Comparison of ENCODE assay signal across 1 cellular context in the genomic region with DNA sequence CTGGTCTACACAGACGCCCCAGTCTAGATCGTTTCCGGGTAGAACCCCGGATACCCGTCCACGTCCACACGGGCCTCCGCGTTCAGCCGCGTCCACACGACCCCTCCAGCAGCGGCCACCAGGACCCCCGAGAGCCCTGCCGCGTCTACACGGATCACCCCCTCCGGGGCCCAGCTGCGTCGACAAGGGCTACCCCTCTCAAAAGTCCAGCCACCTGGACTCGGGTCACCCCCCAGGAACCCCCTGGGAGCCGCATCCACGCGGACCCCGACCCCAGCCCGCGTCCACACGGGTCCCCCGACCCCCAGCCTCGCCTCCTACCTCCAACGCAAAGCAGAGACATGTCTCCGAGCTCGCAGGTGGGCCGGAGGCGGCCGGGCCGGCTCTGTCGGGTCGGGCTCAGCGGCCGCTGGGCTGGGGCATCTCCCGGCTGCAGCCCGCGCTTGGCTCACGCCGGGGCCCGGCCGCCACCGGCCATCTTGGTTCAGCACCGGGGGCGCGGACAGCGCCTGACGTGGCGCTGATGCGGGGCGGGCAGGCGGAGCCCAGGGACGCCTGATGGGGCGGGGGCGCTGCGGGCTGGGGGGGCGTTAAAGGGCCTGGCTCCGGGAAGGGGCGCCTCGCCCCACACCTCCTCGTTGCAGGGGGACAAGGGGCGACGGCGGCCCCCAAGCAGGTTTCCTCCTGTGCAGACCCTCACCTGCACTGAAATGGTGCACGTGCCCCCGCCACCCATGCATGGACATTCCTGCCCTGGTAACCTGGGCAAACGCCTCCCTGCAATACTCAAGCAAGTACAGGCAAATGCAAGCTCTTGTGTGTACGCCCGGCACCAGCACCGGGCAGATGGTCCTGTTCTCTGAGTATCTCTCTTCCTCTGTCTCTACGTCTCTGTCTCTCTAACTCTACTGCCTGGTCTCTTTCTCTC.
TF ChIP-seq lines count a peak whose summit lies in the region.

Gene UNC13A, minus strand, starts transcription at position 498 of the 928 bp plus-strand sequence. Its CDS starts 155 bp downstream, at position 343.

TF ChIP-seq in HepG2, 621 proteins besides CTCF, POLR2A, EP300 and RAD21 (continued from another document and continues in another):
- TF ChIP-seq, protein P1, sequence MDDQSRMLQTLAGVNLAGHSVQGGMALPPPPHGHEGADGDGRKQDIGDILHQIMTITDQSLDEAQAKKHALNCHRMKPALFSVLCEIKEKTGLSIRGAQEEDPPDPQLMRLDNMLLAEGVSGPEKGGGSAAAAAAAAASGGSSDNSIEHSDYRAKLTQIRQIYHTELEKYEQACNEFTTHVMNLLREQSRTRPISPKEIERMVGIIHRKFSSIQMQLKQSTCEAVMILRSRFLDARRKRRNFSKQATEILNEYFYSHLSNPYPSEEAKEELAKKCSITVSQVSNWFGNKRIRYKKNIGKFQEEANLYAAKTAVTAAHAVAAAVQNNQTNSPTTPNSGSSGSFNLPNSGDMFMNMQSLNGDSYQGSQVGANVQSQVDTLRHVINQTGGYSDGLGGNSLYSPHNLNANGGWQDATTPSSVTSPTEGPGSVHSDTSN (CRISPR knock-in tag; IDR thresholded peaks at IDR 0.05; ENCODE audit: borderline replicate concordance) = no peak
- no peak for TF ChIP-seq SMYD3 (CRISPR knock-in tag; IDR thresholded peaks at IDR 0.05)
- peak; percentile 44; the same call in 1 of the 2 replicates for TF ChIP-seq ZNF772 (CRISPR knock-in tag; IDR thresholded peaks at IDR 0.05)
- TF ChIP-seq ZNF460 (CRISPR knock-in tag; IDR thresholded peaks at IDR 0.05; ENCODE audit: borderline replicate concordance) = no peak
- TF ChIP-seq RAD51 (IDR thresholded peaks at IDR 0.05; ENCODE audit: borderline replicate concordance) = no peak
- no peak for TF ChIP-seq U2AF2 (IDR thresholded peaks at IDR 0.05; ENCODE audit: low read depth, low read length)
- TF ChIP-seq ATF6 (CRISPR knock-in tag; conservative IDR thresholded peaks at IDR 0.05) = no peak
- TF ChIP-seq HMG20A (CRISPR knock-in tag; IDR thresholded peaks at IDR 0.05; ENCODE audit: borderline replicate concordance) = no peak
- TF ChIP-seq HCFC1 (IDR thresholded peaks at IDR 0.05; ENCODE audit: low read depth, low read length) = no peak
- TF ChIP-seq, protein P2, sequence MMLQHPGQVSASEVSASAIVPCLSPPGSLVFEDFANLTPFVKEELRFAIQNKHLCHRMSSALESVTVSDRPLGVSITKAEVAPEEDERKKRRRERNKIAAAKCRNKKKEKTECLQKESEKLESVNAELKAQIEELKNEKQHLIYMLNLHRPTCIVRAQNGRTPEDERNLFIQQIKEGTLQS (CRISPR knock-in tag; IDR thresholded peaks at IDR 0.05) = no peak
- no peak for TF ChIP-seq ZNF777 (CRISPR knock-in tag; IDR thresholded peaks at IDR 0.05)
- TF ChIP-seq ZSCAN9 (CRISPR knock-in tag; IDR thresholded peaks at IDR 0.05; ENCODE audit: borderline replicate concordance) = 0 out of 2 replicates have a peak, but pooled peaks have one; percentile 45
- TF ChIP-seq, protein P3, sequence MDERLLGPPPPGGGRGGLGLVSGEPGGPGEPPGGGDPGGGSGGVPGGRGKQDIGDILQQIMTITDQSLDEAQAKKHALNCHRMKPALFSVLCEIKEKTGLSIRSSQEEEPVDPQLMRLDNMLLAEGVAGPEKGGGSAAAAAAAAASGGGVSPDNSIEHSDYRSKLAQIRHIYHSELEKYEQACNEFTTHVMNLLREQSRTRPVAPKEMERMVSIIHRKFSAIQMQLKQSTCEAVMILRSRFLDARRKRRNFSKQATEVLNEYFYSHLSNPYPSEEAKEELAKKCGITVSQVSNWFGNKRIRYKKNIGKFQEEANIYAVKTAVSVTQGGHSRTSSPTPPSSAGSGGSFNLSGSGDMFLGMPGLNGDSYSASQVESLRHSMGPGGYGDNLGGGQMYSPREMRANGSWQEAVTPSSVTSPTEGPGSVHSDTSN (CRISPR knock-in tag; IDR thresholded peaks at IDR 0.05) = no peak
- no peak for TF ChIP-seq ZSCAN20 (CRISPR knock-in tag; IDR thresholded peaks at IDR 0.05; ENCODE audit: borderline replicate concordance)
- peak; percentile 29; the same call in 1 of the 2 replicates for TF ChIP-seq HDAC2 (CRISPR knock-in tag; IDR thresholded peaks at IDR 0.05)
- TF ChIP-seq, protein P4, sequence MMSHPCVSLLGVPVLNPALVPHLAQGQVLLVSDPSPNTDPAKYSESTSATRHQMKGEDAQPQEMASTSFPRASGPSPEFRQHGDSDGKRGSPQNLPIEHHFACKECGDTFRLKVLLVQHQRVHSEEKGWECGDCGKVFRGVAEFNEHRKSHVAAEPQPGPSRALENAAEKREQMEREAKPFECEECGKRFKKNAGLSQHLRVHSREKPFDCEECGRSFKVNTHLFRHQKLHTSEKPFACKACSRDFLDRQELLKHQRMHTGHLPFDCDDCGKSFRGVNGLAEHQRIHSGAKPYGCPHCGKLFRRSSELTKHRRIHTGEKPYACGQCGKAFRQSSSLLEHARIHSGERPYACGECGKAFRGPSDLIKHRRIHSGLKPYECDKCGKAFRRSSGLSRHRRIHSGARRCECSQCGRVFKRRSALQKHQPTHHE (CRISPR knock-in tag; IDR thresholded peaks at IDR 0.05; ENCODE audit: borderline replicate concordance) = no peak
- no peak for TF ChIP-seq ESRRA (CRISPR knock-in tag; IDR thresholded peaks at IDR 0.05; ENCODE audit: low read depth)
- TF ChIP-seq NFE2L2 (IDR thresholded peaks at IDR 0.05; ENCODE audit: low read length) = no peak
- TF ChIP-seq ZBTB14 (CRISPR knock-in tag; IDR thresholded peaks at IDR 0.05) = no peak
- no peak for TF ChIP-seq ZNF780A (CRISPR knock-in tag; IDR thresholded peaks at IDR 0.05)
- TF ChIP-seq, protein P5, sequence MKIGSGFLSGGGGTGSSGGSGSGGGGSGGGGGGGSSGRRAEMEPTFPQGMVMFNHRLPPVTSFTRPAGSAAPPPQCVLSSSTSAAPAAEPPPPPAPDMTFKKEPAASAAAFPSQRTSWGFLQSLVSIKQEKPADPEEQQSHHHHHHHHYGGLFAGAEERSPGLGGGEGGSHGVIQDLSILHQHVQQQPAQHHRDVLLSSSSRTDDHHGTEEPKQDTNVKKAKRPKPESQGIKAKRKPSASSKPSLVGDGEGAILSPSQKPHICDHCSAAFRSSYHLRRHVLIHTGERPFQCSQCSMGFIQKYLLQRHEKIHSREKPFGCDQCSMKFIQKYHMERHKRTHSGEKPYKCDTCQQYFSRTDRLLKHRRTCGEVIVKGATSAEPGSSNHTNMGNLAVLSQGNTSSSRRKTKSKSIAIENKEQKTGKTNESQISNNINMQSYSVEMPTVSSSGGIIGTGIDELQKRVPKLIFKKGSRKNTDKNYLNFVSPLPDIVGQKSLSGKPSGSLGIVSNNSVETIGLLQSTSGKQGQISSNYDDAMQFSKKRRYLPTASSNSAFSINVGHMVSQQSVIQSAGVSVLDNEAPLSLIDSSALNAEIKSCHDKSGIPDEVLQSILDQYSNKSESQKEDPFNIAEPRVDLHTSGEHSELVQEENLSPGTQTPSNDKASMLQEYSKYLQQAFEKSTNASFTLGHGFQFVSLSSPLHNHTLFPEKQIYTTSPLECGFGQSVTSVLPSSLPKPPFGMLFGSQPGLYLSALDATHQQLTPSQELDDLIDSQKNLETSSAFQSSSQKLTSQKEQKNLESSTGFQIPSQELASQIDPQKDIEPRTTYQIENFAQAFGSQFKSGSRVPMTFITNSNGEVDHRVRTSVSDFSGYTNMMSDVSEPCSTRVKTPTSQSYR (CRISPR knock-in tag; IDR thresholded peaks at IDR 0.05; ENCODE audit: borderline replicate concordance) = no peak
- TF ChIP-seq KDM3A (CRISPR knock-in tag; IDR thresholded peaks at IDR 0.05; ENCODE audit: low read depth) = no peak
- no peak; the same call in 1 of the 2 replicates for TF ChIP-seq SPEN (CRISPR knock-in tag; IDR thresholded peaks at IDR 0.05; ENCODE audit: low read depth)
- TF ChIP-seq XRCC5 (optimal IDR thresholded peaks at IDR 0.05; ENCODE audit: low read length) = no peak
- no peak for TF ChIP-seq JUN (CRISPR knock-in tag; IDR thresholded peaks at IDR 0.05)
- no peak for TF ChIP-seq NCOA5 (CRISPR knock-in tag; IDR thresholded peaks at IDR 0.05)
- TF ChIP-seq ZNF350 (CRISPR knock-in tag; IDR thresholded peaks at IDR 0.05; ENCODE audit: borderline replicate concordance, low read depth) = no peak
- no peak for TF ChIP-seq GLI4 (CRISPR knock-in tag; IDR thresholded peaks at IDR 0.05; ENCODE audit: borderline replicate concordance)
- TF ChIP-seq SMAD1 (CRISPR knock-in tag; IDR thresholded peaks at IDR 0.05; ENCODE audit: borderline replicate concordance, low read depth) = no peak
- no peak for TF ChIP-seq ZNF710 (CRISPR knock-in tag; IDR thresholded peaks at IDR 0.05; ENCODE audit: borderline replicate concordance)
- TF ChIP-seq ZSCAN31 (CRISPR knock-in tag; IDR thresholded peaks at IDR 0.05; ENCODE audit: low read depth) = 0 out of 2 replicates have a peak, but pooled peaks have one; percentile 45
- TF ChIP-seq FOXP1 (IDR thresholded peaks at IDR 0.05) = no peak
- no peak for TF ChIP-seq FOXP1 (CRISPR knock-in tag; IDR thresholded peaks at IDR 0.05)
- TF ChIP-seq, protein P6, sequence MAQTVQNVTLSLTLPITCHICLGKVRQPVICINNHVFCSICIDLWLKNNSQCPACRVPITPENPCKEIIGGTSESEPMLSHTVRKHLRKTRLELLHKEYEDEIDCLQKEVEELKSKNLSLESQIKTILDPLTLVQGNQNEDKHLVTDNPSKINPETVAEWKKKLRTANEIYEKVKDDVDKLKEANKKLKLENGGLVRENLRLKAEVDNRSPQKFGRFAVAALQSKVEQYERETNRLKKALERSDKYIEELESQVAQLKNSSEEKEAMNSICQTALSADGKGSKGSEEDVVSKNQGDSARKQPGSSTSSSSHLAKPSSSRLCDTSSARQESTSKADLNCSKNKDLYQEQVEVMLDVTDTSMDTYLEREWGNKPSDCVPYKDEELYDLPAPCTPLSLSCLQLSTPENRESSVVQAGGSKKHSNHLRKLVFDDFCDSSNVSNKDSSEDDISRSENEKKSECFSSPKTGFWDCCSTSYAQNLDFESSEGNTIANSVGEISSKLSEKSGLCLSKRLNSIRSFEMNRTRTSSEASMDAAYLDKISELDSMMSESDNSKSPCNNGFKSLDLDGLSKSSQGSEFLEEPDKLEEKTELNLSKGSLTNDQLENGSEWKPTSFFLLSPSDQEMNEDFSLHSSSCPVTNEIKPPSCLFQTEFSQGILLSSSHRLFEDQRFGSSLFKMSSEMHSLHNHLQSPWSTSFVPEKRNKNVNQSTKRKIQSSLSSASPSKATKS (CRISPR knock-in tag; IDR thresholded peaks at IDR 0.05) = no peak
- no peak for TF ChIP-seq DR1 (CRISPR knock-in tag; IDR thresholded peaks at IDR 0.05)
- peak; percentile 84; the same call in 1 of the 2 replicates for TF ChIP-seq TSC22D2 (CRISPR knock-in tag; IDR thresholded peaks at IDR 0.05; ENCODE audit: borderline replicate concordance)
- TF ChIP-seq, protein P7, sequence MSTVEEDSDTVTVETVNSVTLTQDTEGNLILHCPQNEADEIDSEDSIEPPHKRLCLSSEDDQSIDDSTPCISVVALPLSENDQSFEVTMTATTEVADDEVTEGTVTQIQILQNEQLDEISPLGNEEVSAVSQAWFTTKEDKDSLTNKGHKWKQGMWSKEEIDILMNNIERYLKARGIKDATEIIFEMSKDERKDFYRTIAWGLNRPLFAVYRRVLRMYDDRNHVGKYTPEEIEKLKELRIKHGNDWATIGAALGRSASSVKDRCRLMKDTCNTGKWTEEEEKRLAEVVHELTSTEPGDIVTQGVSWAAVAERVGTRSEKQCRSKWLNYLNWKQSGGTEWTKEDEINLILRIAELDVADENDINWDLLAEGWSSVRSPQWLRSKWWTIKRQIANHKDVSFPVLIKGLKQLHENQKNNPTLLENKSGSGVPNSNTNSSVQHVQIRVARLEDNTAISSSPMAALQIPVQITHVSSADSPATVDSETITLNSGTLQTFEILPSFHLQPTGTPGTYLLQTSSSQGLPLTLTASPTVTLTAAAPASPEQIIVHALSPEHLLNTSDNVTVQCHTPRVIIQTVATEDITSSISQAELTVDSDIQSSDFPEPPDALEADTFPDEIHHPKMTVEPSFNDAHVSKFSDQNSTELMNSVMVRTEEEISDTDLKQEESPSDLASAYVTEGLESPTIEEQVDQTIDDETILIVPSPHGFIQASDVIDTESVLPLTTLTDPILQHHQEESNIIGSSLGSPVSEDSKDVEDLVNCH (CRISPR knock-in tag; IDR thresholded peaks at IDR 0.05) = no peak
- no peak for TF ChIP-seq ZFP36L2 (CRISPR knock-in tag; IDR thresholded peaks at IDR 0.05)
- TF ChIP-seq ZNF672 (CRISPR knock-in tag; IDR thresholded peaks at IDR 0.05) = no peak
- no peak for TF ChIP-seq MAX (IDR thresholded peaks at IDR 0.05)
- TF ChIP-seq CREM (IDR thresholded peaks at IDR 0.05) = no peak
- TF ChIP-seq CREM (CRISPR knock-in tag; IDR thresholded peaks at IDR 0.05) = no peak
- 0 out of 2 replicates have a peak, but pooled peaks have one; percentile 18 for TF ChIP-seq KLF12 (CRISPR knock-in tag; IDR thresholded peaks at IDR 0.05; ENCODE audit: borderline replicate concordance)
